ENCODE assay signal across 2 cellular contexts in the genomic region with DNA sequence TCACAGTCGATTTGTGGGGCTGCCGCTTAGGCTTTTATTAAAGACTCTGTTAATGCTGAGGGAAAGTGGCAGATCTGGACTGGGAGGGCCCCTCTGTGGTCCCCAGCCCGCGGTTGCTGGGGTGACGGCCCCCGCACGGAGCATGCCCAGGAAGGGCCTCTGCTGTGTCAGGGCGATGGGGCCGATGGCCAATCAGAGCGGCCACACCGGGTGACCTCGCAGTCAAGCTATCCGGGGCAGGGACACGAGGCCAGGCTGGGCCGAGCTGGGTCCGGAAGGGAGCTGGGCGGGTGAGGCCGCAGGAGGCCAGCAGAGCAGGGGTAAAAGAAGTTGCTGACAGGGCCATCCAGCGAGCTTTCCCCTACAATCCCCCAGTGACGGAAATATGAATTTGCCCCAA.
TF ChIP-seq lines count a peak whose summit lies in the region.

No MANE protein-coding gene starts in this region.

TF ChIP-seq in HCT116, 20 proteins besides CTCF, POLR2A, EP300 and RAD21 (continued from another document):
- TF ChIP-seq FOSL1 (IDR thresholded peaks at IDR 0.05; ENCODE audit: low read depth) (no peak), JUND (IDR thresholded peaks at IDR 0.05) (no peak), TCF7L2 (IDR thresholded peaks at IDR 0.05; ENCODE audit: borderline replicate concordance, extremely low read depth, insufficient read depth, insufficient read length) (no peak), EGR1 (IDR thresholded peaks at IDR 0.05; ENCODE audit: low read depth) (no peak), POLR2AphosphoS5 (IDR thresholded peaks at IDR 0.05; ENCODE audit: low read depth, low read length) (no peak), EZH2phosphoT487 (IDR thresholded peaks at IDR 0.05; ENCODE audit: borderline replicate concordance) (no peak), ZNF274 (IDR thresholded peaks at IDR 0.05; ENCODE audit: low read depth, low read length) (no peak), ELF1 (IDR thresholded peaks at IDR 0.05; ENCODE audit: borderline replicate concordance, low read depth) (no peak)
- TF ChIP-seq, protein P1, sequence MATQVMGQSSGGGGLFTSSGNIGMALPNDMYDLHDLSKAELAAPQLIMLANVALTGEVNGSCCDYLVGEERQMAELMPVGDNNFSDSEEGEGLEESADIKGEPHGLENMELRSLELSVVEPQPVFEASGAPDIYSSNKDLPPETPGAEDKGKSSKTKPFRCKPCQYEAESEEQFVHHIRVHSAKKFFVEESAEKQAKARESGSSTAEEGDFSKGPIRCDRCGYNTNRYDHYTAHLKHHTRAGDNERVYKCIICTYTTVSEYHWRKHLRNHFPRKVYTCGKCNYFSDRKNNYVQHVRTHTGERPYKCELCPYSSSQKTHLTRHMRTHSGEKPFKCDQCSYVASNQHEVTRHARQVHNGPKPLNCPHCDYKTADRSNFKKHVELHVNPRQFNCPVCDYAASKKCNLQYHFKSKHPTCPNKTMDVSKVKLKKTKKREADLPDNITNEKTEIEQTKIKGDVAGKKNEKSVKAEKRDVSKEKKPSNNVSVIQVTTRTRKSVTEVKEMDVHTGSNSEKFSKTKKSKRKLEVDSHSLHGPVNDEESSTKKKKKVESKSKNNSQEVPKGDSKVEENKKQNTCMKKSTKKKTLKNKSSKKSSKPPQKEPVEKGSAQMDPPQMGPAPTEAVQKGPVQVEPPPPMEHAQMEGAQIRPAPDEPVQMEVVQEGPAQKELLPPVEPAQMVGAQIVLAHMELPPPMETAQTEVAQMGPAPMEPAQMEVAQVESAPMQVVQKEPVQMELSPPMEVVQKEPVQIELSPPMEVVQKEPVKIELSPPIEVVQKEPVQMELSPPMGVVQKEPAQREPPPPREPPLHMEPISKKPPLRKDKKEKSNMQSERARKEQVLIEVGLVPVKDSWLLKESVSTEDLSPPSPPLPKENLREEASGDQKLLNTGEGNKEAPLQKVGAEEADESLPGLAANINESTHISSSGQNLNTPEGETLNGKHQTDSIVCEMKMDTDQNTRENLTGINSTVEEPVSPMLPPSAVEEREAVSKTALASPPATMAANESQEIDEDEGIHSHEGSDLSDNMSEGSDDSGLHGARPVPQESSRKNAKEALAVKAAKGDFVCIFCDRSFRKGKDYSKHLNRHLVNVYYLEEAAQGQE (IDR thresholded peaks at IDR 0.05; ENCODE audit: low read depth): no peak
- TF ChIP-seq, protein P2, sequence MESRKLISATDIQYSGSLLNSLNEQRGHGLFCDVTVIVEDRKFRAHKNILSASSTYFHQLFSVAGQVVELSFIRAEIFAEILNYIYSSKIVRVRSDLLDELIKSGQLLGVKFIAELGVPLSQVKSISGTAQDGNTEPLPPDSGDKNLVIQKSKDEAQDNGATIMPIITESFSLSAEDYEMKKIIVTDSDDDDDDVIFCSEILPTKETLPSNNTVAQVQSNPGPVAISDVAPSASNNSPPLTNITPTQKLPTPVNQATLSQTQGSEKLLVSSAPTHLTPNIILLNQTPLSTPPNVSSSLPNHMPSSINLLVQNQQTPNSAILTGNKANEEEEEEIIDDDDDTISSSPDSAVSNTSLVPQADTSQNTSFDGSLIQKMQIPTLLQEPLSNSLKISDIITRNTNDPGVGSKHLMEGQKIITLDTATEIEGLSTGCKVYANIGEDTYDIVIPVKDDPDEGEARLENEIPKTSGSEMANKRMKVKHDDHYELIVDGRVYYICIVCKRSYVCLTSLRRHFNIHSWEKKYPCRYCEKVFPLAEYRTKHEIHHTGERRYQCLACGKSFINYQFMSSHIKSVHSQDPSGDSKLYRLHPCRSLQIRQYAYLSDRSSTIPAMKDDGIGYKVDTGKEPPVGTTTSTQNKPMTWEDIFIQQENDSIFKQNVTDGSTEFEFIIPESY (IDR thresholded peaks at IDR 0.05; ENCODE audit: extremely low read depth, insufficient replicate concordance, low read length): no peak

TF ChIP-seq in HepG2, 621 proteins besides CTCF, POLR2A, EP300 and RAD21:
- TF ChIP-seq ZNF687 (CRISPR knock-in tag; IDR thresholded peaks at IDR 0.05) (peak; percentile 69), ZNF710 (CRISPR knock-in tag; IDR thresholded peaks at IDR 0.05; ENCODE audit: borderline replicate concordance) (no peak), CSRNP1 (CRISPR knock-in tag; IDR thresholded peaks at IDR 0.05) (no peak), ETV5 (CRISPR knock-in tag; IDR thresholded peaks at IDR 0.05; ENCODE audit: borderline replicate concordance) (0 out of 2 replicates have a peak, but pooled peaks have one; percentile 28), GABPB1 (CRISPR knock-in tag; IDR thresholded peaks at IDR 0.05) (peak; percentile 37; the same call in 1 of the 2 replicates), BRCA1 (CRISPR knock-in tag; IDR thresholded peaks at IDR 0.05) (no peak), ZBTB38 (CRISPR knock-in tag; IDR thresholded peaks at IDR 0.05) (0 out of 2 replicates have a peak, but pooled peaks have one; percentile 41)
- TF ChIP-seq, protein P3, sequence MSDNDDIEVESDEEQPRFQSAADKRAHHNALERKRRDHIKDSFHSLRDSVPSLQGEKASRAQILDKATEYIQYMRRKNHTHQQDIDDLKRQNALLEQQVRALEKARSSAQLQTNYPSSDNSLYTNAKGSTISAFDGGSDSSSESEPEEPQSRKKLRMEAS (IDR thresholded peaks at IDR 0.05): peak; percentile 48; the same call in 1 of the 2 replicates
